19 cellular contexts compared by ENCODE assay signal in the genomic region with DNA sequence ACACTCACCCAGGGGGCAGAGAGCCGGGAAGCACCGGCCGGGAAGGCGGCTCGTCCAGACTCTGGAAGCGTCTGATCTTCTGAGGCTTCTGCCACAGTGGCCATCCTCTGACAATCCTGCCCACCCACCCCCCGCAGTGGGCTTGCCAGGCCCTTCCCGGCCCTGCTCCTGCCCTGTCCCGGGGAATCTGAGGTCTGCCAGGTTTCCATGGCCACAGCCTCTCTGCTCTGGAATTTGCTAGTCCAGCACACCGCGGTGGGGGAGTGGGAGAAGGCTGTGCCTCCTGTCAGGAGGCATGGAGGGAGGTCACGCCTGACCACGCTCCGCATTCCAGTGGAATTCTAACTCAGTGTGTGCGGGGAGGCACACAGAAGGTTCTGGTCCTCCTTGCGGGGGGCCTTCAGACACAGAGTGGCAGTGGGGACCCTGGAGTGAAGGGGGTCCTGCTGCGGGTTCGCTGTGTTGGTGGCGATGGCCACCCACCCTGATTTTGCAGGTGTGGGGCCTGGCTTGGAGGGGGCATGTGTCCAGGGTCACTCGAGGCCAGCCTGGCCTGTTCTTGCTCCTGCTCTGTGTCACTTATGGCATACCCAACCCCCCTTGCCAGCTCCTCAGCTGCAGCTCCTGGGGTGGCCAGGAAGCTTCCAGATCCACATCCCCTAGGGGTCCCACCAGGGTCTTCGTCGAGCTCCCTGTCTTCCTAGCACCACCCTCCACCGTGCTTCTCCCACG. TPM values are rescaled to one million over a fixed set of nuclear protein-coding genes. Genes with fewer than 3 reads are reported as not detected.
A peak's percentile ranks its signal among the peaks of the same experiment; 100 is the strongest.
DNase-seq lines count a peak whose midpoint lies in the region; ATAC-seq and TF ChIP-seq lines count a peak whose summit lies in the region.
"Had no signal": no experiment of that assay in that cellular context is flagged by ENCODE, and none has a peak within 500 bp of the region (broad histone marks: within the 10 kb centered on the region; RNA-seq: fewer than 3 reads in every experiment).

No MANE protein-coding gene starts in this region.

- intact Hi-C loops in left lung (cut with DNase I) (no loop called here), sciatic nerve (cut with DNase I) (no loop called here)

- H3K9me3 ChIP-seq in left lung = no peaks in the 10 kb centered on the region
- H3K9me3 ChIP-seq: SJCRH30 had no signal

- H3K27me3 Mint-ChIP-seq in chondrocyte (ENCODE audit: low read depth) (peaks cover 10% of the 10 kb centered on the region), mesothelial cell of epicardium (ENCODE audit: low read depth) (peaks cover 19% of the 10 kb centered on the region)
- H3K27me3 Mint-ChIP-seq: stimulated activated naive CD8-positive, alpha-beta T cell treated with anti-CD3 and anti-CD28 coated beads, Interleukin-15, Interleukin-2, amounts not matched to agents 100 ng/mL and 50 ng/mL, for 24 hours had no signal

- H3K4me1 Mint-ChIP-seq in chondrocyte (ENCODE audit: low read depth) (peaks cover 14% of the 10 kb centered on the region), mesothelial cell of epicardium (peaks cover 12% of the 10 kb centered on the region)

- no peaks in the 10 kb centered on the region for H3K36me3 Mint-ChIP-seq in chondrocyte (ENCODE audit: low read depth)
- no peaks in the 10 kb centered on the region for H3K36me3 Mint-ChIP-seq in mesothelial cell of epicardium

- DNase-seq in EH (ENCODE audit: low read depth) = peak; percentile 4
- peak; percentile 65 for DNase-seq in chondrocyte (ENCODE audit: low spot score)
- DNase-seq in left lung = peak; percentile 22 to 49
- DNase-seq in sciatic nerve (ENCODE audit: low spot score) = no peak
- no peak for DNase-seq in UCSD-AML1 (lab: John Stamatoyannopoulos, UW; ENCODE audit: unreplicated experiment)
- DNase-seq in mesothelial cell of epicardium (ENCODE audit: low spot score in 2 of 2, unreplicated experiment in 2 of 2) = no peak
- DNase-seq in AG08396 (ENCODE audit: low spot score) = no peak
- no peak for DNase-seq in DMS53 treated with DMSO at 0.1 percent for 48 hours (lab: John Stamatoyannopoulos, UW; ENCODE audit: unreplicated experiment)
- DNase-seq: activated effector memory CD4-positive, alpha-beta T cell treated with Interleukin-2 at 50 U/mL for 16 hours; COR-L47; cortex of kidney; midbrain; NCI-H1436; stimulated activated CD4-positive, alpha-beta T cell treated with anti-CD3 and anti-CD28 coated beads, Interleukin-15, amount 100 ng/mL, for 24 hours had no signal

- H3K27ac ChIP-seq in left lung = no peak overlapping the region
- H3K27ac ChIP-seq: epithelial cell of prostate, parathyroid adenoma, SJCRH30 had no signal

- H3K27ac Mint-ChIP-seq in chondrocyte (ENCODE audit: unreplicated experiment) = no peak overlapping the region
- H3K27ac Mint-ChIP-seq in mesothelial cell of epicardium = no peak overlapping the region
- H3K27ac Mint-ChIP-seq: stimulated activated naive CD8-positive, alpha-beta T cell treated with anti-CD3 and anti-CD28 coated beads, Interleukin-15, Interleukin-2, amounts not matched to agents 100 ng/mL and 50 ng/mL, for 24 hours had no signal

- no peaks in the 10 kb centered on the region for H3K36me3 ChIP-seq in left lung
- H3K36me3 ChIP-seq: SJCRH30 had no signal

- H3K4me1 ChIP-seq in left lung = no peaks in the 10 kb centered on the region
- H3K4me1 ChIP-seq: parathyroid adenoma had no signal

- TF ChIP-seq CTCF in chondrocyte (IDR thresholded peaks at IDR 0.05) = no peak
- no peak for TF ChIP-seq CTCF in left lung (IDR thresholded peaks at IDR 0.05)
- TF ChIP-seq CTCF in mesothelial cell of epicardium (IDR thresholded peaks at IDR 0.05; ENCODE audit: unreplicated experiment) = no peak

- peaks cover 0 to 64% of the 10 kb centered on the region in 2 donors for H3K27me3 ChIP-seq in left lung

- ATAC-seq in left lung (no peak), sciatic nerve (peak; percentile 18)

- H3K4me3 ChIP-seq in left lung = no peak overlapping the region
- H3K4me3 ChIP-seq: SJCRH30 had no signal

- no peaks in the 10 kb centered on the region for H3K9me3 Mint-ChIP-seq in chondrocyte (ENCODE audit: low read depth)
- no peaks in the 10 kb centered on the region for H3K9me3 Mint-ChIP-seq in mesothelial cell of epicardium
- H3K9me3 Mint-ChIP-seq: stimulated activated naive CD8-positive, alpha-beta T cell treated with anti-CD3 and anti-CD28 coated beads, Interleukin-15, Interleukin-2, amounts not matched to agents 100 ng/mL and 50 ng/mL, for 24 hours had no signal

- H3K4me3 Mint-ChIP-seq in chondrocyte (ENCODE audit: unreplicated experiment) (no peak overlapping the region), mesothelial cell of epicardium (no peak overlapping the region)
- H3K4me3 Mint-ChIP-seq: stimulated activated naive CD8-positive, alpha-beta T cell treated with anti-CD3 and anti-CD28 coated beads, Interleukin-15, Interleukin-2, amounts not matched to agents 100 ng/mL and 50 ng/mL, for 24 hours had no signal

RNA-seq across cellular contexts. Expression of a gene that starts 55.6 kb away (rescaled TPM):
- 0.99 to 1.6 TPM (median 1.5 TPM) in 3 replicates for total RNA-seq in chondrocyte
- 1 to 10 TPM; 1.4 to 3.2 TPM for total RNA-seq in left lung
- total RNA-seq in sciatic nerve = 4.8 TPM
- 1.8 to 2.1 TPM (median 1.9 TPM) in 3 replicates for total RNA-seq in mesothelial cell of epicardium
- total RNA-seq: T-helper 2 cell treated with Interferon-gamma antibody and Interleukin-4, amounts not matched to agents 100 ng/mL and 5 ng/mL, for 36 hours had no signal

Comparison
In these comparisons a context has a peak if more than half of its experiments do, and no peak if none do; other contexts are left out.
1. DNase-seq: peak in EH (single experiment), chondrocyte (single experiment) and left lung (2 of 2); none in sciatic nerve (single experiment), UCSD-AML1 (single experiment), mesothelial cell of epicardium (0 of 2), AG08396 (single experiment) and DMS53 treated with DMSO at 0.1 percent for 48 hours (single experiment).